ENCODE assay signal across 23 cellular contexts in the genomic region with DNA sequence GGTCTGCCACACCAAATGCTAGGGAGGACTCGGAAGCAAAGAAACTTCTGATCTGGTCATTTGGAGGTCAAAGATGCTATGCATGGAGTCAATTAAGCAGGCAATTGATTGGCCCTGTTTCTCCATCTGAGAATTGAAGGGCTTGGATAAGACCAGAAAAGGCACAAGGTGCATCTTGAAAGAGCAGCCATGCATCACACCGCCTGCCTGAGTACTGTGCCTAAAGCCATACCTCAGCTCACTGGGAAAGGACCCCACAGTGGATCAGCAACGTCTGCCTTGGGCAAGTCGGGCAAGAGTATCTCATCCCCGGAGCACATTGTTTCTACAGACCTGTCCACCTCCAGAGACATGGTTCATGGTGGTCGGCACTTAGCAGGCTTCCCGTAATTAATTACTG.
"Had no signal": no experiment of that assay in that cellular context is flagged by ENCODE, and none has a peak within 500 bp of the region (broad histone marks: within the 10 kb centered on the region; RNA-seq: fewer than 3 reads in every experiment).

No MANE protein-coding gene starts in this region.

- H3K4me3 Mint-ChIP-seq: activated naive CD4-positive, alpha-beta T cell treated with anti-CD3 and anti-CD28 coated beads for 36 hours; activated naive CD8-positive, alpha-beta T cell; activated T-helper 17 cell treated with anti-CD3 and anti-CD28 coated beads, Interleukin-2, amount 50 U/mL, for 72 hours; IgD-negative memory B cell had no signal

- H3K27me3 ChIP-seq: SJCRH30 had no signal

- H3K27ac ChIP-seq: SJCRH30 had no signal

- H3K27me3 Mint-ChIP-seq: IgD-negative memory B cell had no signal

- H3K9me3 ChIP-seq: SJCRH30, SK-N-SH had no signal

- H3K4me2 ChIP-seq: SK-N-SH had no signal

- H3K27ac Mint-ChIP-seq: activated naive CD4-positive, alpha-beta T cell treated with anti-CD3 and anti-CD28 coated beads for 36 hours; activated naive CD8-positive, alpha-beta T cell; activated T-helper 17 cell treated with anti-CD3 and anti-CD28 coated beads, Interleukin-2, amount 50 U/mL, for 72 hours; IgD-negative memory B cell had no signal

- H3K4me1 Mint-ChIP-seq: activated T-helper 17 cell treated with anti-CD3 and anti-CD28 coated beads, Interleukin-2, amount 50 U/mL, for 72 hours had no signal

- H3K9me3 Mint-ChIP-seq: activated naive CD4-positive, alpha-beta T cell treated with anti-CD3 and anti-CD28 coated beads for 36 hours; activated T-helper 17 cell treated with anti-CD3 and anti-CD28 coated beads, Interleukin-2, amount 50 U/mL, for 72 hours; IgD-negative memory B cell had no signal

- DNase-seq: activated CD4-positive, alpha-beta T cell treated with anti-CD3 and anti-CD28 coated beads for 48 hours; activated CD4-positive, alpha-beta T cell treated with anti-CD3 and anti-CD28 coated beads, Interleukin-2, amount 50 U/mL, for 4 hours; activated CD4-positive, CD25-positive, alpha-beta regulatory T cell treated with anti-CD3 and anti-CD28 coated beads, Interleukin-2, amount 50 U/mL, for 72 hours; activated gamma-delta T cell; activated naive CD4-positive, alpha-beta T cell treated with anti-CD3 and anti-CD28 coated beads for 36 hours; activated T-cell treated with anti-CD3 and anti-CD28 coated beads, Interleukin-2, amount 50 U/mL, for 48 hours; caudate nucleus; KG1; NCI-H1092; NCI-H1930; NCI-H2107; NCI-H2171 treated with DMSO at 0.1 percent for 48 hours; NCI-H345; NCI-H510A; NCI-H526 treated with DMSO at 0.1 percent for 48 hours; NCI-H82; Right ventricle myocardium superior; SJCRH30; SK-N-SH; T-helper 1 cell had no signal

- ATAC-seq: activated T-helper 17 cell treated with anti-CD3 and anti-CD28 coated beads, Interleukin-2, amount 50 U/mL, for 72 hours had no signal

- H3K36me3 ChIP-seq: SJCRH30 had no signal

- H3K36me3 Mint-ChIP-seq: activated naive CD8-positive, alpha-beta T cell; IgD-negative memory B cell had no signal

- H3K9ac ChIP-seq: SK-N-SH had no signal

- H3K4me3 ChIP-seq: SJCRH30 had no signal
